In the genomic region with DNA sequence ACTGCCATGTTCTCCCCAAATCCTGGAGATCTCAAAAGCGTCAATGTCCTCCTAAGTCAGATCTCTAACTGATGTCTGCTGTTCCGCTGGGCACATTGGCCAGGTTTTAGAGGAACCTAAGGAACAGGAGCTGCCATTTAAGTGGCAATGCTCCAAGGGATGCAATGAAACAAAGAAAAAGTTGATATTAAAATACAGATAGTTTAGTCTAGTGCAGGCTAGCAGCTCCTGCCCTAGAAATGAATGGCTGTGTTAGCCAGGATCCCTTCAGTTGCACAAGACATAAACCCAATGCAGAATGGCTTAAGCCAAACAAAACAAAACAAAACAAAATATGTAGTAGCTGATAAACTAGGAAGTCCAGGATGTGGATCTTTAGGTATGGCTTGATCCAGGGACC, we compare ENCODE assay signal across 30 cellular contexts.
"Had no signal": no experiment of that assay in that cellular context is flagged by ENCODE, and none has a peak within 500 bp of the region (broad histone marks: within the 10 kb centered on the region; RNA-seq: fewer than 3 reads in every experiment).

No MANE protein-coding gene starts in this region.

- H3K9me3 Mint-ChIP-seq: activated naive CD4-positive, alpha-beta T cell treated with anti-CD3 and anti-CD28 coated beads for 36 hours; activated naive CD8-positive, alpha-beta T cell treated with anti-CD3 and anti-CD28 coated beads for 36 hours; activated T-helper 1 cell treated with anti-CD3 and anti-CD28 coated beads, Interleukin-12 subunit alpha, Interleukin-12 subunit beta, Interleukin-2, Interleukin-4 antibody, amounts not matched to agents 30 ng/mL and 10 ng/mL and 1 ng/mL, durations not matched to agents 14 hours and 24 hours and 36 hours; central memory CD8-positive, alpha-beta T cell; T-helper 1 cell treated with Interleukin-12 subunit alpha and Interleukin-12 subunit beta and Interleukin-4 antibody, amounts not matched to agents 30 μg/mL and 1 μg/mL, for 36 hours had no signal

- H3K27ac Mint-ChIP-seq: activated naive CD4-positive, alpha-beta T cell treated with anti-CD3 and anti-CD28 coated beads for 36 hours; activated naive CD8-positive, alpha-beta T cell treated with anti-CD3 and anti-CD28 coated beads for 36 hours; activated T-helper 1 cell treated with anti-CD3 and anti-CD28 coated beads, Interleukin-12 subunit alpha, Interleukin-12 subunit beta, Interleukin-2, Interleukin-4 antibody, amounts not matched to agents 30 ng/mL and 10 ng/mL and 1 ng/mL, durations not matched to agents 14 hours and 24 hours and 36 hours; memory B cell; naive thymus-derived CD4-positive, alpha-beta T cell; progenitor cell of endocrine pancreas; T-helper 1 cell treated with Interleukin-12 subunit alpha and Interleukin-12 subunit beta and Interleukin-4 antibody, amounts not matched to agents 30 μg/mL and 1 μg/mL, for 36 hours had no signal

- DNase-seq: activated CD4-positive, alpha-beta T cell treated with anti-CD3 and anti-CD28 coated beads for 48 hours; activated CD4-positive, alpha-beta T cell treated with anti-CD3 and anti-CD28 coated beads, Interleukin-2, amount 50 U/mL, for 48 hours; activated CD8-positive, alpha-beta memory T cell treated with anti-CD3 and anti-CD28 coated beads, Interleukin-2, amount 50 U/mL, for 4 hours; activated effector memory CD4-positive, alpha-beta T cell treated with anti-CD3 and anti-CD28 coated beads, Interleukin-2, amount 50 U/mL, for 16 hours; activated naive CD4-positive, alpha-beta T cell treated with anti-CD3 and anti-CD28 coated beads for 36 hours; activated naive CD8-positive, alpha-beta T cell treated with anti-CD3 and anti-CD28 coated beads for 36 hours; activated T-cell treated with anti-CD3 and anti-CD28 coated beads, Interleukin-2, amount 50 U/mL, for 1 hour; dermis blood vessel endothelial cell; effector CD4-positive, alpha-beta T cell; esophagus squamous epithelium; gastrocnemius medialis; glutamatergic neuron; kidney; left colon; midbrain; naive thymus-derived CD4-positive, alpha-beta T cell; ovary; stimulated activated CD4-positive, alpha-beta T cell treated with anti-CD3 and anti-CD28 coated beads, Interleukin-12 subunit alpha, Interleukin-12 subunit beta, amount 100 ng/mL, for 4 hours; stimulated activated CD4-positive, alpha-beta T cell treated with anti-CD3 and anti-CD28 coated beads, Interleukin-4, amount 100 ng/mL, for 1 hour; stimulated activated naive CD8-positive, alpha-beta T cell treated with anti-CD3 and anti-CD28 coated beads, Interleukin-15, Interleukin-2, amounts not matched to agents 100 U/mL and 50 U/mL, for 24 hours; T-helper 9 cell; trophoblast cell; WERI-Rb-1 had no signal

- H3K4me3 Mint-ChIP-seq: activated naive CD4-positive, alpha-beta T cell treated with anti-CD3 and anti-CD28 coated beads for 36 hours; activated naive CD8-positive, alpha-beta T cell treated with anti-CD3 and anti-CD28 coated beads for 36 hours; activated T-helper 1 cell treated with anti-CD3 and anti-CD28 coated beads, Interleukin-12 subunit alpha, Interleukin-12 subunit beta, Interleukin-2, Interleukin-4 antibody, amounts not matched to agents 30 ng/mL and 10 ng/mL and 1 ng/mL, durations not matched to agents 14 hours and 24 hours and 36 hours; central memory CD8-positive, alpha-beta T cell; memory B cell; naive thymus-derived CD4-positive, alpha-beta T cell; T-helper 1 cell treated with Interleukin-12 subunit alpha and Interleukin-12 subunit beta and Interleukin-4 antibody, amounts not matched to agents 30 μg/mL and 1 μg/mL, for 36 hours had no signal

- H3K4me3 ChIP-seq: esophagus squamous epithelium, gastrocnemius medialis, ovary, skin epidermis, thoracic aorta had no signal

- H3K27me3 Mint-ChIP-seq: progenitor cell of endocrine pancreas had no signal

- H3K4me1 Mint-ChIP-seq: activated naive CD8-positive, alpha-beta T cell treated with anti-CD3 and anti-CD28 coated beads for 36 hours; central memory CD8-positive, alpha-beta T cell; memory B cell had no signal

- H3K36me3 Mint-ChIP-seq: activated naive CD8-positive, alpha-beta T cell treated with anti-CD3 and anti-CD28 coated beads for 36 hours; memory B cell had no signal
